8 cellular contexts compared by ENCODE assay signal in the genomic region with DNA sequence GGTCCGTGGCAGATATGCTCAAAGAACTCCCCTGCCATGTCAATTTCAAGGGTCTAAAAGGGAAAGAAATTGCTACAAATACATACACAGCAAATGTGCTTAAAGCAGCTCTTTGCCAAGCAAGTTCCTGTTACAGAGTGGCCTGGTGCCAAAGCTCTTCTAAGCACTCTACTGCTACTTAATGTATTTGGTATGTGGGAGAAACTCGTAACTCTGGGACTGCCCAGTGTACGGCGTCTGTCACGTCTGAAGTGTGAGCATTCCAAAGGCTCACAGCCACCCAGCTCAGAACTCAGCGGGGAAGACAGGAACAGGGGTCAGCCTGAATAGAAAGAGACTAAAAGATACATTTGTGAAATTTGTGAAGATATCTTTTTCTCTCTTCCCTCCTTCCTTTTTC. TPM values are rescaled to one million over a fixed set of nuclear protein-coding genes. Genes with fewer than 3 reads are reported as not detected.
DNase-seq lines count a peak whose midpoint lies in the region; ATAC-seq lines count a peak whose summit lies in the region.

No MANE protein-coding gene starts in this region.

- peak; percentile 2 to 20 for DNase-seq in SHP77 (lab: John Stamatoyannopoulos, UW)
- no peak for DNase-seq in SHP77 treated with DMSO at 0.1 percent for 48 hours (lab: John Stamatoyannopoulos, UW)
- peak; percentile 85 for DNase-seq in SK-MEL-5 (ENCODE audit: low read depth, low spot score)
- DNase-seq in foreskin melanocyte: peak; percentile 77
- peak; percentile 71 for DNase-seq in pons (ENCODE audit: low spot score)
- no peak for DNase-seq in activated CD8-positive, alpha-beta memory T cell treated with anti-CD3 and anti-CD28 coated beads, Interleukin-2, amount 50 U/mL, for 48 hours

- H3K9me3 Mint-ChIP-seq in activated T-helper 17 cell treated with anti-CD3 and anti-CD28 coated beads, Interleukin-2, amount 50 U/mL, for 72 hours: no peaks in the 10 kb centered on the region

- H3K4me1 Mint-ChIP-seq in activated T-helper 17 cell treated with anti-CD3 and anti-CD28 coated beads, Interleukin-2, amount 50 U/mL, for 72 hours: no peaks in the 10 kb centered on the region

- H3K36me3 Mint-ChIP-seq in activated T-helper 17 cell treated with anti-CD3 and anti-CD28 coated beads, Interleukin-2, amount 50 U/mL, for 72 hours (ENCODE audit: low read depth): no peaks in the 10 kb centered on the region

- in situ Hi-C loops in SK-MEL-5 (cut with HindIII; ENCODE audit: low pct_unique_long_range_greater_than_20kb, low sequenced_read_pairs): no loop called here

- ATAC-seq in GM21423 (IDR thresholded peaks at IDR 0.05; ENCODE audit: unreplicated experiment): no peak
- no peak for ATAC-seq in activated T-helper 17 cell treated with anti-CD3 and anti-CD28 coated beads, Interleukin-2, amount 50 U/mL, for 72 hours (replicated peaks)

- H3K27me3 Mint-ChIP-seq in activated T-helper 17 cell treated with anti-CD3 and anti-CD28 coated beads, Interleukin-2, amount 50 U/mL, for 72 hours: no peaks in the 10 kb centered on the region

- no peak overlapping the region for H3K4me3 Mint-ChIP-seq in activated T-helper 17 cell treated with anti-CD3 and anti-CD28 coated beads, Interleukin-2, amount 50 U/mL, for 72 hours

- H3K27ac Mint-ChIP-seq in activated T-helper 17 cell treated with anti-CD3 and anti-CD28 coated beads, Interleukin-2, amount 50 U/mL, for 72 hours: no peak overlapping the region

RNA-seq across cellular contexts. Expression of a gene that starts 54.6 kb away (rescaled TPM):
- total RNA-seq in SK-MEL-5 (2014; rRNA removed; shearing (Covaris generic)): 5.9 and 7.5 TPM in 2 replicates
- 1.9 and 2.8 TPM in 2 replicates for polyA plus RNA-seq in SK-MEL-5 (2015; cell fraction: cytosol; rRNA removed)
- 7.0 and 8.3 TPM in 2 replicates for polyA plus RNA-seq in SK-MEL-5 (2015; cell fraction: nucleus; rRNA removed)
- 1 to 10 TPM in 1 of 2 donors, under 1 TPM in 1; 0.37 to 5.8 TPM for total RNA-seq in activated T-helper 17 cell treated with anti-CD3 and anti-CD28 coated beads, Interleukin-2, amount 50 U/mL, for 72 hours

Comparison
In these comparisons a context has a peak if more than half of its experiments do, and no peak if none do; other contexts are left out.
1. DNase-seq: peak in SHP77 (2 of 2), SK-MEL-5 (single experiment), foreskin melanocyte (single experiment) and pons (single experiment); none in SHP77 treated with DMSO at 0.1 percent for 48 hours (single experiment) and activated CD8-positive, alpha-beta memory T cell treated with anti-CD3 and anti-CD28 coated beads, Interleukin-2, amount 50 U/mL, for 48 hours (single experiment).